ENCODE assay signal across 8 cellular contexts in the genomic region with DNA sequence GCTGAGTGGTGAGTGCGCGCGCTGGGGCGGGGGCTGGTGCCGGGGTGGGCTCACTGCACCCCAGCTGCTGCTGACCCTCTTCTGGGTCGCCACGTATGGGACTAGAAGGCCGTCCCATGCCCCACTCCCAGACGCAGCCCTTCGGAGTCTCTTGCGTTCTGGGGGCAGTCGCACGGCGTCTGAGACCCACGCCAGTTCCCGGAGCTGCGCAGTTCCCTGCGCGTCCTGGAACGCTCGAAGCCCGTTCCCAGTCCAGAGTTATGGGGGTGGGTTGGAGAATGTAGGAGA. TPM values are rescaled to one million over a fixed set of nuclear protein-coding genes. Genes with fewer than 3 reads are reported as not detected.
DNase-seq lines count a peak whose midpoint lies in the region; ATAC-seq and TF ChIP-seq lines count a peak whose summit lies in the region.

No MANE protein-coding gene starts in this region.

- peak overlapping the region; percentile 94 for H3K4me3 ChIP-seq in ACC112 (ENCODE audit: low read depth, low read length)
- peak overlapping the region; percentile 40 for H3K4me3 ChIP-seq in epithelial cell of proximal tubule (ENCODE audit: low read depth, low read length)

- H3K79me2 ChIP-seq in ACC112 (ENCODE audit: control insufficient read depth, insufficient read depth, low read length, unreplicated experiment): peaks cover 21% of the 10 kb centered on the region

- H3K36me3 Mint-ChIP-seq in naive B cell: no peaks in the 10 kb centered on the region

- H3K27ac Mint-ChIP-seq in naive B cell: no peak overlapping the region

- H3K4me1 Mint-ChIP-seq in naive B cell: peaks cover 5 to 25% (median 13%) of the 10 kb centered on the region in 3 donors

- H2AFZ ChIP-seq in ACC112 (ENCODE audit: low read length, unreplicated experiment): peak overlapping the region; percentile 65

- ATAC-seq in naive B cell (ENCODE audit: low read depth in 2 of 2) (peak; percentile 27 to 43), HG03039 (IDR thresholded peaks at IDR 0.05; ENCODE audit: unreplicated experiment) (no peak), GM18511 (IDR thresholded peaks at IDR 0.05; ENCODE audit: unreplicated experiment) (no peak)

- DNase-seq in M059J (ENCODE audit: low read depth) (peak; percentile 38), epithelial cell of proximal tubule (ENCODE audit: low read depth) (no peak), naive B cell (no peak), SW480 (ENCODE audit: low spot score) (no peak), activated gamma-delta T cell (lab: John Stamatoyannopoulos, UW) (no peak)

- peak overlapping the region in 7 of 8 donors; percentile 71 to 91 (median 85) for H3K4me3 Mint-ChIP-seq in naive B cell

- H3K9me3 Mint-ChIP-seq in naive B cell: peaks cover 0 to 3% (median 0%) of the 10 kb centered on the region in 7 donors

- H3K36me3 ChIP-seq in ACC112 (ENCODE audit: insufficient read depth, low read length): peaks cover 18% of the 10 kb centered on the region; the same call in 1 of the 2 replicates

- TF ChIP-seq CTCF in epithelial cell of proximal tubule (conservative IDR thresholded peaks at IDR 0.05; ENCODE audit: low read depth, low read length): no peak

- peaks cover 32% of the 10 kb centered on the region for H3K4me1 ChIP-seq in ACC112 (ENCODE audit: control insufficient read depth, insufficient read depth, low read length, unreplicated experiment)

- peak overlapping the region; percentile 54 for H3K27ac ChIP-seq in ACC112 (ENCODE audit: low read depth, low read length)

- no peaks in the 10 kb centered on the region for H3K27me3 ChIP-seq in ACC112 (ENCODE audit: insufficient read depth, low read length)

- peaks cover 69 to 86% (median 76%) of the 10 kb centered on the region in 3 donors for H3K27me3 Mint-ChIP-seq in naive B cell

RNA-seq across cellular contexts. Expression of gene LAYN, which starts 0.3 kb away (rescaled TPM):
- 108 and 113 TPM in 2 replicates for total RNA-seq in M059J (2014; rRNA removed; shearing (Covaris generic))
- total RNA-seq in epithelial cell of proximal tubule: 20.8 and 34.7 TPM in 2 replicates
- not detected for polyA plus RNA-seq in naive B cell (ENCODE audit: low read depth in 6 of 6)

RNA-seq across cellular contexts. Expression of gene HOATZ, which starts 26.3 kb away (rescaled TPM):
- total RNA-seq in M059J (2014; rRNA removed; shearing (Covaris generic)): not detected in 2 replicates
- total RNA-seq in epithelial cell of proximal tubule: not detected in 2 replicates
- not detected for polyA plus RNA-seq in naive B cell (ENCODE audit: low read depth in 6 of 6)

RNA-seq across cellular contexts. Expression of gene BTG4, which starts 28.7 kb away (rescaled TPM):
- not detected in 2 replicates for total RNA-seq in M059J (2014; rRNA removed; shearing (Covaris generic))
- total RNA-seq in epithelial cell of proximal tubule: 0.22 TPM in 1 of 2 replicates, not detected in the other
- not detected for polyA plus RNA-seq in naive B cell (ENCODE audit: low read depth in 6 of 6)

Comparison
In these comparisons a context has a peak if more than half of its experiments do, and no peak if none do; other contexts are left out.
1. ATAC-seq: peak in naive B cell (2 of 2); none in HG03039 (single experiment) and GM18511 (single experiment).